ENCODE assay signal across 19 cellular contexts in genomic region chr10:72744566-72744965, GRCh38.
"Had no signal": no experiment of that assay in that cellular context is flagged by ENCODE, and none has a peak within 500 bp of the region (broad histone marks: within the 10 kb centered on the region; RNA-seq: fewer than 3 reads in every experiment).

No MANE protein-coding gene starts in this region.

- H3K9me3 ChIP-seq: breast epithelium, esophagus muscularis mucosa, suprapubic skin, upper lobe of right lung had no signal

- H3K36me3 ChIP-seq: breast epithelium, esophagus muscularis mucosa, suprapubic skin, upper lobe of right lung had no signal

- H3K27ac ChIP-seq: breast epithelium, esophagus muscularis mucosa, suprapubic skin, upper lobe of right lung had no signal

- H3K4me3 ChIP-seq: breast epithelium, esophagus muscularis mucosa, suprapubic skin, upper lobe of right lung had no signal

- H3K36me3 Mint-ChIP-seq: natural killer cell had no signal

- H3K27me3 ChIP-seq: breast epithelium, esophagus muscularis mucosa, suprapubic skin, upper lobe of right lung had no signal

- H3K4me1 ChIP-seq: breast epithelium had no signal

- H3K27ac Mint-ChIP-seq: activated T-cell treated with anti-CD3 and anti-CD28 coated beads, Interleukin-2, amount 50 U/mL, for 72 hours; natural killer cell had no signal

- H3K4me3 Mint-ChIP-seq: activated T-cell treated with anti-CD3 and anti-CD28 coated beads, Interleukin-2, amount 50 U/mL, for 72 hours; natural killer cell had no signal

- ATAC-seq: activated T-cell treated with anti-CD3 and anti-CD28 coated beads, Interleukin-2, amount 50 U/mL, for 72 hours; left cardiac atrium; natural killer cell; upper lobe of right lung had no signal

- DNase-seq: activated CD4-positive, alpha-beta T cell treated with anti-CD3 and anti-CD28 coated beads, Interleukin-2, amount 50 U/mL, for 4 hours; activated CD4-positive, CD25-positive, alpha-beta regulatory T cell treated with anti-CD3 and anti-CD28 coated beads, Interleukin-2, amount 50 U/mL, for 72 hours; activated effector memory CD4-positive, alpha-beta T cell treated with anti-CD3 and anti-CD28 coated beads, Interleukin-2, amount 50 U/mL, for 16 hours; activated naive CD4-positive, alpha-beta T cell treated with anti-CD3 and anti-CD28 coated beads, Interleukin-2, amount 50 U/mL, for 16 hours; activated T-cell treated with anti-CD3 and anti-CD28 coated beads, Interleukin-2, amount 50 U/mL, for 72 hours; aorta; cerebellar nuclear complex; effector CD8-positive, alpha-beta T cell; left cardiac atrium; mesendoderm; natural killer cell; nucleus accumbens; stimulated activated CD4-positive, alpha-beta T cell treated with anti-CD3 and anti-CD28 coated beads, Interleukin-12 subunit alpha, Interleukin-12 subunit beta, amount 100 ng/mL, for 4 hours; stimulated activated CD4-positive, alpha-beta T cell treated with anti-CD3 and anti-CD28 coated beads, Interleukin-1b, Interleukin-23, amount 100 ng/mL, for 48 hours; stimulated activated naive CD4-positive, alpha-beta T cell treated with Interleukin-2 at 50 U/mL for 16 hours; upper lobe of right lung had no signal

- H3K9me3 Mint-ChIP-seq: activated T-cell treated with anti-CD3 and anti-CD28 coated beads, Interleukin-2, amount 50 U/mL, for 72 hours; natural killer cell had no signal
